23 cellular contexts compared by ENCODE assay signal in the genomic region with DNA sequence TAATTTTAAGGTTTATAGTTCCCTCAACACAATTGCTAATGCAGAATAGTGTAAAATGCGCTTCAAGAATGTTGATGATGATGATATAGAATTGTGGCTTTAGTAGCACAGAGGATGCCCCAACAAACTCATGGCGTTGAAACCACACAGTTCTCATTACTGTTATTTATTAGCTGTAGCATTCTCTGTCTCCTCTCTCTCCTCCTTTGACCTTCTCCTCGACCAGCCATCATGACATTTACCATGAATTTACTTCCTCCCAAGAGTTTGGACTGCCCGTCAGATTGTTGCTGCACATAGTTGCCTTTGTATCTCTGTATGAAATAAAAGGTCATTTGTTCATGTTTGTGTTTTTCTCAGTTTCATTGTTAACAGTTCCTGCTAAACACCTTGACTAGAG.
"Had no signal": no experiment of that assay in that cellular context is flagged by ENCODE, and none has a peak within 500 bp of the region (broad histone marks: within the 10 kb centered on the region; RNA-seq: fewer than 3 reads in every experiment).

No MANE protein-coding gene starts in this region.

- H3K36me3 ChIP-seq: prostate gland had no signal

- H3K4me1 ChIP-seq: foreskin keratinocyte, gastroesophageal sphincter, testis, tibial artery had no signal

- H3K4me3 ChIP-seq: coronary artery, esophagus muscularis mucosa, gastroesophageal sphincter, heart left ventricle, hepatocyte, lung, prostate gland, right atrium auricular region, testis, tibial artery had no signal

- H3K4me3 Mint-ChIP-seq: memory B cell, nephron, type B pancreatic cell had no signal

- H3K27me3 ChIP-seq: esophagus muscularis mucosa, foreskin keratinocyte, gastroesophageal sphincter, heart left ventricle, hepatocyte, right atrium auricular region, testis, tibial artery had no signal

- H3K4me1 Mint-ChIP-seq: memory B cell, nephron had no signal

- ATAC-seq: foreskin keratinocyte, gastroesophageal sphincter, heart left ventricle, left lobe of liver, sciatic nerve had no signal

- H3K9me3 Mint-ChIP-seq: memory B cell, nephron, type B pancreatic cell had no signal

- H3K27ac Mint-ChIP-seq: memory B cell, nephron, type B pancreatic cell had no signal

- H3K27ac ChIP-seq: coronary artery, esophagus muscularis mucosa, foreskin keratinocyte, gastroesophageal sphincter, heart left ventricle, hepatocyte, prostate gland, right atrium auricular region, testis, tibial artery had no signal

- H3K9me3 ChIP-seq: esophagus muscularis mucosa, gastroesophageal sphincter, heart left ventricle, prostate gland, right atrium auricular region, testis, tibial artery had no signal

- H3K27me3 Mint-ChIP-seq: memory B cell, type B pancreatic cell had no signal

- DNase-seq: dermis blood vessel endothelial cell; effector memory CD4-positive, alpha-beta T cell; foreskin keratinocyte; heart left ventricle; kidney; nucleus accumbens; stimulated activated CD4-positive, alpha-beta T cell treated with anti-CD3 and anti-CD28 coated beads, Interleukin-4, amount 100 ng/mL, for 4 hours; stimulated activated naive CD4-positive, alpha-beta T cell; substantia nigra; testis; tibial artery had no signal
